8 cellular contexts compared by ENCODE assay signal in the genomic region with DNA sequence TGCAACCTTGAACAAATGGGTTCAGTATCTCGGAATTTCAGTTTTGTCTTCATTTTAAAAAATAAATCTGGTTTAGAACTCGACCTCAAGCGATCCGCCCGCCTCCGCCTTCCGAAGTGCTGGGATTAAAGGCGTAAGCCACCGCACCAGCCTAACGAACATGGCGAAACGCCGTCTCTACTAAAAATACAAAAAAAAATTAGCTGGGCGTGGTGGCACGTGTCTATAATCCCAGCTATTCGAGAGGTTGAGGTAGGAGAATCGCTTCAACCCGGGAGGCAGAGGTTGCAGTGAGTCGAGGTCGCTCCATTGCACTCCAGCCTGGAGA. TPM values are rescaled to one million over a fixed set of nuclear protein-coding genes. Genes with fewer than 3 reads are reported as not detected.
DNase-seq lines count a peak whose midpoint lies in the region; ATAC-seq, FAIRE-seq and TF ChIP-seq lines count a peak whose summit lies in the region.

No MANE protein-coding gene starts in this region.

- H3K4me3 ChIP-seq in AG09309 (ENCODE audit: control insufficient read depth, low read depth, low read length) (peak overlapping the region; percentile 51), KMS-11 (IDR thresholded peaks at IDR 0.05; ENCODE audit: insufficient read depth, low read depth, low read length) (no peak overlapping the region), coronary artery (peak overlapping the region; percentile 98)

- H3K36me3 Mint-ChIP-seq in naive B cell: peaks cover 35 to 38% of the 10 kb centered on the region in 2 donors

- peaks cover 0 to 20% (median 19%) of the 10 kb centered on the region in 3 donors for H3K27me3 Mint-ChIP-seq in naive B cell

- H3K4me1 ChIP-seq in KMS-11 (ENCODE audit: low read depth, poor library complexity, severe bottlenecking): peaks cover 11% of the 10 kb centered on the region

- H4K20me1 ChIP-seq in KMS-11 (ENCODE audit: insufficient read depth): no peaks in the 10 kb centered on the region

- H3K27ac ChIP-seq in KMS-11 (peak overlapping the region; percentile 84), coronary artery (peak overlapping the region; percentile 96 to 99)

- no peak for FAIRE-seq in GM12892 (lab: Jason Lieb, UNC)

- no peak for TF ChIP-seq POLR2A in GM12892 (IDR thresholded peaks at IDR 0.05; ENCODE audit: low read depth, low read length)

- in situ Hi-C loops in GM13977 (cut with MboI; ENCODE audit: low pct_unique_long_range_greater_than_20kb, low sequenced_read_pairs, unreplicated experiment): no loop called here

- peaks cover 3% of the 10 kb centered on the region; the same call in 1 of the 2 replicates for H3K36me3 ChIP-seq in KMS-11 (ENCODE audit: insufficient read depth)

- peak overlapping the region; percentile 91 to 100 (median 98) for H3K4me3 Mint-ChIP-seq in naive B cell

- H3K9me3 Mint-ChIP-seq in naive B cell: peaks cover 0 to 13% (median 9%) of the 10 kb centered on the region in 7 donors

- H3K27ac Mint-ChIP-seq in naive B cell: peak overlapping the region; percentile 80 to 99 (median 96)

- TF ChIP-seq CTCF in AG09309 (IDR thresholded peaks at IDR 0.05; ENCODE audit: control insufficient read depth, insufficient read depth, low read depth, low read length, missing control alignments) (no peak), KMS-11 (conservative IDR thresholded peaks at IDR 0.05; ENCODE audit: low read depth, low read length) (no peak), coronary artery (IDR thresholded peaks at IDR 0.05) (no peak), GM13977 (IDR thresholded peaks at IDR 0.05; ENCODE audit: extremely low read depth, insufficient read depth, missing control alignments) (no peak)

- no peak for ATAC-seq in naive B cell (ENCODE audit: low read depth in 2 of 2)
- no peak for ATAC-seq in GM19395 (IDR thresholded peaks at IDR 0.05; ENCODE audit: unreplicated experiment)

- H3K27me3 ChIP-seq in KMS-11 (ENCODE audit: insufficient read depth, low read depth): no peaks in the 10 kb centered on the region

- H3K4me2 ChIP-seq in KMS-11: peak overlapping the region; percentile 67

- H2AFZ ChIP-seq in KMS-11 (ENCODE audit: low read depth): peak overlapping the region; percentile 100

- DNase-seq in AG09309 (ENCODE audit: low read depth) (no peak), coronary artery (ENCODE audit: low spot score) (no peak), naive B cell (no peak), D341Med (ENCODE audit: low spot score) (no peak), GM13977 (ENCODE audit: low spot score) (no peak), GM12892 (ENCODE audit: insufficient read length) (no peak)

- peak overlapping the region; percentile 76 for H3K9ac ChIP-seq in KMS-11

- H3K4me1 Mint-ChIP-seq in naive B cell: peaks cover 17 to 36% (median 17%) of the 10 kb centered on the region in 3 donors

- no peaks in the 10 kb centered on the region for H3K79me2 ChIP-seq in KMS-11 (ENCODE audit: insufficient read depth, low read depth)

RNA-seq across cellular contexts. Expression of gene ZNF302, which starts 0.6 kb away (rescaled TPM):
- 10 to 100 TPM; 15.8 to 25.0 (median 22.8) TPM for polyA plus RNA-seq in naive B cell (ENCODE audit: low read depth in 6 of 6)
- 15.6 TPM for polyA plus RNA-seq in GM12892 (2012; ENCODE audit: missing spikeins)

RNA-seq across cellular contexts. Expression of gene SCGB2B2, which starts 1.1 kb away (rescaled TPM):
- not detected for polyA plus RNA-seq in naive B cell (ENCODE audit: low read depth in 6 of 6)
- not detected for polyA plus RNA-seq in GM12892 (2012; ENCODE audit: missing spikeins)

RNA-seq across cellular contexts. Expression of gene ZNF181, which starts 56.0 kb away (rescaled TPM):
- 10 to 100 TPM; 17.3 to 37.6 (median 33.7) TPM for polyA plus RNA-seq in naive B cell (ENCODE audit: low read depth in 6 of 6)
- 6.6 TPM for polyA plus RNA-seq in GM12892 (2012; ENCODE audit: missing spikeins)
